Comparison of ENCODE assay signal across 8 cellular contexts in the genomic region with DNA sequence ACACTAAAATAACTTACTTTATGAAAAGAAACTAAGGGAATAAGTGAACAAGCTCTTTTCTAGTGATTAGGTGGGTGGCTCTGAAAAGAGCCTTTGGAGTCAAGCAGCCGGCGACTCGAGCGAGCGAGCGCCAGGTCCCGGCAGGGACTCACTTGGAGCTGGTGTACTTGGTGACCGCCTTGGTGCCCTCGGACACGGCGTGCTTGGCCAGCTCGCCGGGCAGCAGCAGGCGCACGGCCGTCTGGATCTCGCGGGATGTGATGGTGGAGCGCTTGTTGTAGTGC. TPM values are rescaled to one million over a fixed set of nuclear protein-coding genes. Genes with fewer than 3 reads are reported as not detected.
DNase-seq lines count a peak whose midpoint lies in the region; ATAC-seq, FAIRE-seq and TF ChIP-seq lines count a peak whose summit lies in the region.
"Not testable (repeated sequence)": the region's sequence is repeated elsewhere in the genome, so short reads cannot be mapped to it uniquely, and the experiment has no call there.

No MANE protein-coding gene starts in this region.

- H4K20me1 ChIP-seq in hepatocyte (ENCODE audit: insufficient read depth, poor library complexity, severe bottlenecking) (peaks cover 42% of the 10 kb centered on the region), smooth muscle cell (ENCODE audit: low read depth) (peaks cover 18% of the 10 kb centered on the region)

- peak overlapping the region; percentile 72 to 94 for H3K27ac ChIP-seq in A549
- H3K27ac ChIP-seq in adrenal gland = peak overlapping the region; percentile 95 to 100 (median 98)
- peak overlapping the region; percentile 99 for H3K27ac ChIP-seq in hepatocyte
- peak overlapping the region; percentile 98 for H3K27ac ChIP-seq in smooth muscle cell (ENCODE audit: low read depth)

- peaks cover 22% of the 10 kb centered on the region for H3K4me1 ChIP-seq in A549
- H3K4me1 ChIP-seq in NT2/D1 (ENCODE audit: insufficient read depth, insufficient read length); mucosa of stomach (ENCODE audit: control insufficient read depth, insufficient read depth, low read length): not testable (repeated sequence)
- peaks cover 9 to 15% of the 10 kb centered on the region in 2 donors for H3K4me1 ChIP-seq in adrenal gland (replicated peaks in 1 of 2)
- H3K4me1 ChIP-seq in hepatocyte (ENCODE audit: insufficient read depth) = peaks cover 14% of the 10 kb centered on the region
- peaks cover 19% of the 10 kb centered on the region for H3K4me1 ChIP-seq in smooth muscle cell (ENCODE audit: low read depth)

- H3F3A ChIP-seq in smooth muscle cell (ENCODE audit: low read depth) = peaks cover 11% of the 10 kb centered on the region

- not testable (repeated sequence) for TF ChIP-seq RAD21 in A549 (conservative IDR thresholded peaks at IDR 0.05 in 1 of 2, IDR thresholded peaks at IDR 0.05 in 1 of 2)

- not testable (repeated sequence) for ATAC-seq in A549

- H2AFZ ChIP-seq in hepatocyte; smooth muscle cell (ENCODE audit: low read depth): not testable (repeated sequence)

- WGBS in A549 (ENCODE audit: missing lambda C conversion rate) = 1% methylated on average over 11 of the region's 19 CpGs
- WGBS in adrenal gland, 4 donors = 0 to 1% (median 0%) methylated on average over 9 to 19 of the region's 19 CpGs; no CpG with 5 or more reads in 1 of the 4 donors
- 1% methylated on average over 19 of the region's 19 CpGs for WGBS in hepatocyte (ENCODE audit: low lambda C conversion rate, missing lambda C conversion rate)
- WGBS in smooth muscle cell (ENCODE audit: low lambda C conversion rate) = under 1% methylated on average over 19 of the region's 19 CpGs

- H3K4me2 ChIP-seq in A549 (peak overlapping the region; percentile 85), hepatocyte (peak overlapping the region; percentile 88), smooth muscle cell (peak overlapping the region; percentile 97)

- H3K9me2 ChIP-seq in hepatocyte (replicated peaks; ENCODE audit: insufficient read depth) = not testable (repeated sequence)

- H3K9me3 ChIP-seq in A549; NT2/D1 (ENCODE audit: insufficient read depth, low read length); adrenal gland (replicated peaks in 1 of 3); hepatocyte (ENCODE audit: low read depth); mucosa of stomach (ENCODE audit: control insufficient read depth, low read length); smooth muscle cell (replicated peaks; ENCODE audit: low read depth): not testable (repeated sequence)

- H3K79me2 ChIP-seq in hepatocyte (peaks cover 45% of the 10 kb centered on the region), smooth muscle cell (ENCODE audit: low read depth) (peaks cover 27% of the 10 kb centered on the region)

- not testable (repeated sequence) for DNase-seq in A549 (ENCODE audit: low read depth in 1 of 2, low spot score in 1 of 2); GM12892 (ENCODE audit: insufficient read length); NT2/D1 (ENCODE audit: low read depth, low spot score); hepatocyte (ENCODE audit: low spot score); smooth muscle cell (lab: John Stamatoyannopoulos, UW; ENCODE audit: unreplicated experiment)
- DNase-seq in adrenal gland (peak in 1 of 7 donors; percentile 42), epithelial cell of esophagus (ENCODE audit: low read depth) (peak; percentile 39)

- not testable (repeated sequence) for TF ChIP-seq POLR2A in A549 (IDR thresholded peaks at IDR 0.05; ENCODE audit: low read length); adrenal gland (IDR thresholded peaks at IDR 0.05)
- peak; percentile 62 for TF ChIP-seq POLR2A in GM12892 (IDR thresholded peaks at IDR 0.05; ENCODE audit: low read depth, low read length)

- not testable (repeated sequence) for H3K27me3 ChIP-seq in NT2/D1 (ENCODE audit: insufficient read depth, insufficient read length); adrenal gland; hepatocyte; mucosa of stomach (ENCODE audit: control insufficient read depth, insufficient read depth, low read length); smooth muscle cell (ENCODE audit: low read depth)

- CTCF ChIA-PET in A549 (lab: Yijun Ruan, JAX) = interaction anchor here (0.6 to 4.0 kb wide), 4 partner anchors 43 to 724 kb away, joined by 3 to 32 read pairs (median 10); no protein-coding TSS in a partner anchor

- not testable (repeated sequence) for H3K36me3 ChIP-seq in NT2/D1 (ENCODE audit: insufficient read depth, insufficient read length, low read length); adrenal gland (replicated peaks in 1 of 2); hepatocyte (replicated peaks; ENCODE audit: insufficient read depth, low read depth); mucosa of stomach (ENCODE audit: control insufficient read depth, insufficient read depth, low read length); smooth muscle cell (ENCODE audit: low read depth)

- intact Hi-C loops in adrenal gland (cut with DNase I) = not testable (repeated sequence)

- H3K9ac ChIP-seq in NT2/D1 (ENCODE audit: insufficient read length, low read depth) (peak overlapping the region; percentile 90), mucosa of stomach (ENCODE audit: low read length) (peak overlapping the region; percentile 90), smooth muscle cell (ENCODE audit: low read depth) (peak overlapping the region; percentile 92)

- not testable (repeated sequence) for TF ChIP-seq EP300 in A549 (IDR thresholded peaks at IDR 0.05)

- TF ChIP-seq CTCF in A549 (IDR thresholded peaks at IDR 0.05); adrenal gland (IDR thresholded peaks at IDR 0.05); epithelial cell of esophagus (IDR thresholded peaks at IDR 0.05; ENCODE audit: insufficient read depth, low read depth, low read length, missing control alignments); hepatocyte (IDR thresholded peaks at IDR 0.05; ENCODE audit: poor library complexity); smooth muscle cell (IDR thresholded peaks at IDR 0.05; ENCODE audit: borderline replicate concordance, insufficient read depth, poor library complexity, severe bottlenecking): not testable (repeated sequence)

- not testable (repeated sequence) for FAIRE-seq in A549 (lab: Jason Lieb, UNC); GM12892 (lab: Jason Lieb, UNC)

- H3K4me3 ChIP-seq in A549 (peak overlapping the region; percentile 54), NT2/D1 (ENCODE audit: insufficient read length, low read depth) (peak overlapping the region; percentile 64), adrenal gland (peak overlapping the region; percentile 67 to 81 (median 72)), epithelial cell of esophagus (ENCODE audit: low read length) (peak overlapping the region; percentile 91), hepatocyte (peak overlapping the region; percentile 83), mucosa of stomach (ENCODE audit: low read length) (peak overlapping the region; percentile 29), smooth muscle cell (peak overlapping the region; percentile 64)

- POLR2A ChIA-PET in A549 (lab: Yijun Ruan, JAX) = interaction anchor here (1.0 to 4.8 kb wide), 12 partner anchors 8 to 301 kb away, joined by 3 to 70 read pairs (median 22); a partner anchor contains a TSS

RNA-seq across cellular contexts. Expression of a gene that starts 13.3 kb away (rescaled TPM):
- 26.7 and 27.5 TPM in 2 replicates for polyA plus RNA-seq in A549 (2011; rRNA removed)
- 52.7 and 54.8 TPM in 2 replicates for polyA plus RNA-seq in A549 (2012; cell fraction: cytosol; rRNA removed)
- polyA plus RNA-seq in A549 (2012; cell fraction: nucleus; rRNA removed) = 39.5 and 45.1 TPM in 2 replicates
- polyA plus RNA-seq in A549 (2017; fragmentation: RNase III; extraction: RNeasy Plus Mini Kit Qiagen cat#74134 plus additional on column Dnase treatment) = 22.8 to 25.4 TPM (median 23.7 TPM) in 3 replicates
- polyA minus RNA-seq in A549 (2011; rRNA and poly(A)+ RNA removed) = 2.6 and 2.8 TPM in 2 replicates
- 16.0 TPM for polyA plus RNA-seq in GM12892 (2012; ENCODE audit: missing spikeins)
- 10 to 100 TPM; 12.3 to 63.8 (median 31.9) TPM for total RNA-seq in adrenal gland
- 10 to 100 TPM; 12.2 to 50.2 (median 41.0) TPM for polyA plus RNA-seq in adrenal gland
- total RNA-seq in hepatocyte = 8.5 and 16.1 TPM in 2 replicates
- 19.0 and 20.6 TPM in 2 replicates for polyA plus RNA-seq in hepatocyte
- total RNA-seq in smooth muscle cell = 14.3 and 21.3 TPM in 2 replicates
- polyA plus RNA-seq in smooth muscle cell = 25.7 and 27.4 TPM in 2 replicates

RNA-seq across cellular contexts. Expression of a gene that starts 31.6 kb away (rescaled TPM):
- 0.04 and 0.05 TPM in 2 replicates for polyA plus RNA-seq in A549 (2011; rRNA removed)
- 0.12 TPM in 2 replicates for polyA plus RNA-seq in A549 (2012; cell fraction: cytosol; rRNA removed)
- polyA plus RNA-seq in A549 (2012; cell fraction: nucleus; rRNA removed) = 0.37 and 0.62 TPM in 2 replicates
- 0.07 to 0.13 TPM (median 0.08 TPM) in 3 replicates for polyA plus RNA-seq in A549 (2017; fragmentation: RNase III; extraction: RNeasy Plus Mini Kit Qiagen cat#74134 plus additional on column Dnase treatment)
- 0.10 and 0.17 TPM in 2 replicates for polyA minus RNA-seq in A549 (2011; rRNA and poly(A)+ RNA removed)
- 1.7 TPM for polyA plus RNA-seq in GM12892 (2012; ENCODE audit: missing spikeins)
- total RNA-seq in adrenal gland = 10 to 100 TPM in 4 of 8 donors, 1 to 10 TPM in 4; 2.8 to 31.8 (median 9.1) TPM
- polyA plus RNA-seq in adrenal gland = 10 to 100 TPM; 11.1 to 24.1 (median 12.8) TPM
- total RNA-seq in hepatocyte = 4.5 and 5.0 TPM in 2 replicates
- 5.5 and 8.9 TPM in 2 replicates for polyA plus RNA-seq in hepatocyte
- total RNA-seq in smooth muscle cell = 9.8 and 14.6 TPM in 2 replicates
- 10.5 and 14.0 TPM in 2 replicates for polyA plus RNA-seq in smooth muscle cell

RNA-seq across cellular contexts. Expression of a gene that starts 41.5 kb away (rescaled TPM):
- polyA plus RNA-seq in A549 (2011; rRNA removed) (71.2 and 95.1 TPM in 2 replicates), A549 (2017; fragmentation: RNase III; extraction: RNeasy Plus Mini Kit Qiagen cat#74134 plus additional on column Dnase treatment) (92.3 to 97.7 TPM (median 94.6 TPM) in 3 replicates), adrenal gland (10 to 100 TPM; 41.0 to 83.6 (median 57.5) TPM), hepatocyte (58.6 and 68.0 TPM in 2 replicates), smooth muscle cell (72.9 and 75.3 TPM in 2 replicates)
- polyA plus RNA-seq in A549 (2012; cell fraction: cytosol; rRNA removed) = 72.5 and 101 TPM in 2 replicates
- polyA plus RNA-seq in A549 (2012; cell fraction: nucleus; rRNA removed) = 146 TPM in 2 replicates
- 73.2 and 78.5 TPM in 2 replicates for polyA minus RNA-seq in A549 (2011; rRNA and poly(A)+ RNA removed)
- 37.6 TPM for polyA plus RNA-seq in GM12892 (2012; ENCODE audit: missing spikeins)
- total RNA-seq in adrenal gland (10 to 100 TPM; 10.2 to 59.3 (median 35.5) TPM), hepatocyte (16.8 and 23.3 TPM in 2 replicates), smooth muscle cell (27.3 and 32.8 TPM in 2 replicates)

RNA-seq across cellular contexts. Expression of a gene that starts 50.6 kb away (rescaled TPM):
- polyA plus RNA-seq in A549 (2011; rRNA removed) = 31.2 and 34.8 TPM in 2 replicates
- 9.7 and 11.3 TPM in 2 replicates for polyA plus RNA-seq in A549 (2012; cell fraction: cytosol; rRNA removed)
- 40.4 and 50.0 TPM in 2 replicates for polyA plus RNA-seq in A549 (2012; cell fraction: nucleus; rRNA removed)
- polyA plus RNA-seq in A549 (2017; fragmentation: RNase III; extraction: RNeasy Plus Mini Kit Qiagen cat#74134 plus additional on column Dnase treatment) = 10.9 to 16.2 TPM (median 14.5 TPM) in 3 replicates
- polyA minus RNA-seq in A549 (2011; rRNA and poly(A)+ RNA removed) = 50.3 and 50.4 TPM in 2 replicates
- 1.0 TPM for polyA plus RNA-seq in GM12892 (2012; ENCODE audit: missing spikeins)
- total RNA-seq in adrenal gland = 10 to 100 TPM; 21.6 to 70.6 (median 40.2) TPM
- polyA plus RNA-seq in adrenal gland = 10 to 100 TPM; 52.6 to 70.0 (median 60.2) TPM
- total RNA-seq in hepatocyte = 34.8 and 37.0 TPM in 2 replicates
- 34.0 and 40.2 TPM in 2 replicates for polyA plus RNA-seq in hepatocyte
- 19.4 and 23.5 TPM in 2 replicates for total RNA-seq in smooth muscle cell
- 17.2 and 18.2 TPM in 2 replicates for polyA plus RNA-seq in smooth muscle cell

Comparison
In these comparisons a context has a peak if more than half of its experiments do, and no peak if none do; other contexts are left out.
1. H3K4me3 ChIP-seq: peak in every context shown above with its lines; median percentile 91 in epithelial cell of esophagus; 83 in hepatocyte; 72 in adrenal gland; 64 in NT2/D1; 64 in smooth muscle cell; 54 in A549; 29 in mucosa of stomach.